15 cellular contexts compared by ENCODE assay signal in genomic region chr15:48582472-48583235, GRCh38.
DNase-seq lines count a peak whose midpoint lies in the region; ATAC-seq and TF ChIP-seq lines count a peak whose summit lies in the region.
"Had no signal": no experiment of that assay in that cellular context is flagged by ENCODE, and none has a peak within 500 bp of the region (broad histone marks: within the 10 kb centered on the region; RNA-seq: fewer than 3 reads in every experiment).

No MANE protein-coding gene starts in this region.

- H3K4me3 ChIP-seq in fibroblast of mammary gland (ENCODE audit: control insufficient read depth, low read depth, low read length) = no peak overlapping the region
- H3K4me3 ChIP-seq in skeletal muscle cell (ENCODE audit: low read depth, low read length) = no peak overlapping the region
- H3K4me3 ChIP-seq: Peyer's patch had no signal

- no peak overlapping the region for H3K4me3 Mint-ChIP-seq in natural killer cell treated with Interleukin-12 subunit alpha and Interleukin-12 subunit beta and Interleukin-15 and Interleukin-18, amount 100 ng/mL, for 72 hours
- H3K4me3 Mint-ChIP-seq: brain, neural crest cell had no signal

- no peak for TF ChIP-seq CTCF in fibroblast of mammary gland (conservative IDR thresholded peaks at IDR 0.05; ENCODE audit: control insufficient read depth, insufficient read depth, low read depth, low read length)

- ATAC-seq in HG03378 (IDR thresholded peaks at IDR 0.05; ENCODE audit: unreplicated experiment) (no peak), GM19455 (IDR thresholded peaks at IDR 0.05; ENCODE audit: unreplicated experiment) (no peak)
- no peak for ATAC-seq in natural killer cell treated with Interleukin-12 subunit alpha and Interleukin-12 subunit beta and Interleukin-15 and Interleukin-18, amount 100 ng/mL, for 72 hours

- in situ Hi-C loops in ACHN (cut with HindIII; ENCODE audit: low pct_ligation_motif_present, low pct_unique_long_range_greater_than_20kb, low sequenced_read_pairs) = no loop called here

- H3K27me3 Mint-ChIP-seq in natural killer cell treated with Interleukin-12 subunit alpha and Interleukin-12 subunit beta and Interleukin-15 and Interleukin-18, amount 100 ng/mL, for 72 hours = no peaks in the 10 kb centered on the region
- H3K27me3 Mint-ChIP-seq: brain had no signal

- H3K36me3 Mint-ChIP-seq in natural killer cell treated with Interleukin-12 subunit alpha and Interleukin-12 subunit beta and Interleukin-15 and Interleukin-18, amount 100 ng/mL, for 72 hours = no peaks in the 10 kb centered on the region
- H3K36me3 Mint-ChIP-seq: brain had no signal

- H3K9me3 Mint-ChIP-seq in natural killer cell treated with Interleukin-12 subunit alpha and Interleukin-12 subunit beta and Interleukin-15 and Interleukin-18, amount 100 ng/mL, for 72 hours = no peaks in the 10 kb centered on the region
- H3K9me3 Mint-ChIP-seq: neural crest cell had no signal

- peak; percentile 96 for DNase-seq in GM04504 (ENCODE audit: low read depth)
- peak; percentile 75 for DNase-seq in RPMI7951 (ENCODE audit: low read depth)
- DNase-seq in fibroblast of mammary gland (ENCODE audit: low read depth) = peak; percentile 96
- DNase-seq in skeletal muscle cell (ENCODE audit: low read depth) = peak; percentile 90
- DNase-seq in ACHN = no peak
- DNase-seq in natural killer cell treated with Interleukin-12 subunit alpha and Interleukin-12 subunit beta and Interleukin-15 and Interleukin-18, amount 100 ng/mL, for 72 hours (ENCODE audit: low spot score) = no peak
- DNase-seq: DND-41; islet precursor cell; NCI-H1694; Peyer's patch; stimulated activated naive CD4-positive, alpha-beta T cell had no signal

- no peak overlapping the region for H3K27ac Mint-ChIP-seq in natural killer cell treated with Interleukin-12 subunit alpha and Interleukin-12 subunit beta and Interleukin-15 and Interleukin-18, amount 100 ng/mL, for 72 hours

- H3K4me1 Mint-ChIP-seq in natural killer cell treated with Interleukin-12 subunit alpha and Interleukin-12 subunit beta and Interleukin-15 and Interleukin-18, amount 100 ng/mL, for 72 hours (ENCODE audit: low read depth in 2 of 2) = no peaks in the 10 kb centered on the region

Comparison
In these comparisons a context has a peak if more than half of its experiments do, and no peak if none do; other contexts are left out.
1. DNase-seq: peak in GM04504 (single experiment), RPMI7951 (single experiment), fibroblast of mammary gland (single experiment) and skeletal muscle cell (single experiment); none in ACHN (single experiment) and natural killer cell treated with Interleukin-12 subunit alpha and Interleukin-12 subunit beta and Interleukin-15 and Interleukin-18, amount 100 ng/mL, for 72 hours (single experiment).